9 cellular contexts compared by ENCODE assay signal in genomic region chr19:10517760-10518443, GRCh38. TPM values are rescaled to one million over a fixed set of nuclear protein-coding genes. Genes with fewer than 3 reads are reported as not detected.
DNase-seq lines count a peak whose midpoint lies in the region; ATAC-seq and TF ChIP-seq lines count a peak whose summit lies in the region.
"Had no signal": no experiment of that assay in that cellular context is flagged by ENCODE, and none has a peak within 500 bp of the region (broad histone marks: within the 10 kb centered on the region; RNA-seq: fewer than 3 reads in every experiment).

No MANE protein-coding gene starts in this region.

- H3K4me3 ChIP-seq in Caco-2 (ENCODE audit: low read depth, low read length) (peak overlapping the region; percentile 51), heart left ventricle (peak overlapping the region; percentile 27 to 60 (median 48)), WERI-Rb-1 (ENCODE audit: low read depth, low read length) (no peak overlapping the region)

- H3K27ac ChIP-seq in heart left ventricle (peak overlapping the region in 4 of 12 donors; percentile 33 to 63 (median 42)), WERI-Rb-1 (no peak overlapping the region)

- intact Hi-C loops in Caco-2 (cut with micrococcal nuclease; ENCODE audit: unreplicated experiment) (no loop called here), heart left ventricle (cut with DNase I) (no loop called here)

- H3K9me3 Mint-ChIP-seq in Caco-2 (ENCODE audit: unreplicated experiment) = no peaks in the 10 kb centered on the region
- peaks cover 0 to 2% (median 0%) of the 10 kb centered on the region in 3 donors for H3K9me3 Mint-ChIP-seq in IgD-negative memory B cell
- no peaks in the 10 kb centered on the region for H3K9me3 Mint-ChIP-seq in activated T-cell treated with anti-CD3 and anti-CD28 coated beads, Interleukin-2, amount 50 U/mL, for 4 hours

- peak; percentile 9 to 14 for ATAC-seq in activated T-cell treated with anti-CD3 and anti-CD28 coated beads, Interleukin-2, amount 50 U/mL, for 4 hours
- peak in 3 of 4 donors; percentile 35 to 68 (median 61) for ATAC-seq in heart left ventricle

- CTCF ChIA-PET in Caco-2 (lab: Charles Lee) = interaction anchor here (0.7 kb wide), 1 partner anchor 63 kb away, joined by 5 read pairs; no protein-coding TSS in a partner anchor

- WGBS in heart left ventricle, 4 donors = 1 to 3% (median 2%) methylated on average over 22 to 27 of the region's 27 CpGs

- H3K27me3 Mint-ChIP-seq in Caco-2 (ENCODE audit: insufficient read depth, unreplicated experiment) (peaks cover 5% of the 10 kb centered on the region), IgD-negative memory B cell (peaks cover 50% of the 10 kb centered on the region)
- peaks cover 61% of the 10 kb centered on the region for H3K27me3 Mint-ChIP-seq in activated T-cell treated with anti-CD3 and anti-CD28 coated beads, Interleukin-2, amount 50 U/mL, for 4 hours (ENCODE audit: low read depth)

- H3K4me1 ChIP-seq in Caco-2 (peaks cover 7% of the 10 kb centered on the region; the same call in 1 of the 2 replicates), heart left ventricle (peaks cover 0 to 37% (median 15%) of the 10 kb centered on the region in 12 donors)

- POLR2A ChIA-PET in Caco-2 (lab: Charles Lee) = interaction anchor here (0.9 kb wide), 1 partner anchor 23 kb away, joined by 5 read pairs; no protein-coding TSS in a partner anchor

- no TSS peak for BruUV-seq in Caco-2 (replicated peaks; lab: Mats Ljungman, UMichigan)

- H3K36me3 Mint-ChIP-seq in Caco-2 (ENCODE audit: insufficient read depth, unreplicated experiment) (no peaks in the 10 kb centered on the region), IgD-negative memory B cell (no peaks in the 10 kb centered on the region)
- H3K36me3 Mint-ChIP-seq in activated T-cell treated with anti-CD3 and anti-CD28 coated beads, Interleukin-2, amount 50 U/mL, for 4 hours (ENCODE audit: insufficient read depth) = no peaks in the 10 kb centered on the region

- peaks cover 8% of the 10 kb centered on the region for H3K4me1 Mint-ChIP-seq in Caco-2 (ENCODE audit: low read depth, unreplicated experiment)
- H3K4me1 Mint-ChIP-seq in IgD-negative memory B cell = peaks cover 14 to 20% (median 19%) of the 10 kb centered on the region in 3 donors
- H3K4me1 Mint-ChIP-seq in activated T-cell treated with anti-CD3 and anti-CD28 coated beads, Interleukin-2, amount 50 U/mL, for 4 hours (ENCODE audit: low read depth) = peaks cover 38% of the 10 kb centered on the region

- TF ChIP-seq CTCF in Caco-2 (IDR thresholded peaks at IDR 0.05; ENCODE audit: insufficient read depth in 1 of 2, low read depth in 1 of 2, low read length in 1 of 2, severe bottlenecking in 1 of 2, unreplicated experiment in 1 of 2) (no peak), heart left ventricle (IDR thresholded peaks at IDR 0.05) (no peak), WERI-Rb-1 (IDR thresholded peaks at IDR 0.05; ENCODE audit: low read depth, low read length) (no peak)

- H3K4me3 Mint-ChIP-seq in Caco-2 (ENCODE audit: unreplicated experiment) (peak overlapping the region; percentile 72), IgD-negative memory B cell (peak overlapping the region; percentile 62 to 87 (median 74))
- H3K4me3 Mint-ChIP-seq in activated T-cell treated with anti-CD3 and anti-CD28 coated beads, Interleukin-2, amount 50 U/mL, for 4 hours = peak overlapping the region; percentile 78

- H3K36me3 ChIP-seq in Caco-2 (ENCODE audit: control insufficient read depth, insufficient read depth, low read length) = no peaks in the 10 kb centered on the region
- no peaks in the 10 kb centered on the region for H3K36me3 ChIP-seq in heart left ventricle
- no peaks in the 10 kb centered on the region for H3K36me3 ChIP-seq in WERI-Rb-1

- DNase-seq in Caco-2 (peak in 1 of 2 experiments; percentile 55), heart left ventricle (peak in 2 of 5 donors; percentile 39 to 52), retina (peak; percentile 24), WERI-Rb-1 (no peak), NCI-H526 treated with DMSO at 0.1 percent for 48 hours (lab: John Stamatoyannopoulos, UW) (no peak)
- DNase-seq in activated T-cell treated with anti-CD3 and anti-CD28 coated beads, Interleukin-2, amount 50 U/mL, for 4 hours = no peak
- DNase-seq in activated CD4-positive, CD25-positive, alpha-beta regulatory T cell (lab: John Stamatoyannopoulos, UW) = no peak

- H3K27me3 ChIP-seq in Caco-2 (replicated peaks; ENCODE audit: control insufficient read depth, insufficient read depth, low read length) = no peaks in the 10 kb centered on the region
- H3K27me3 ChIP-seq in heart left ventricle = peaks cover 27 to 74% (median 63%) of the 10 kb centered on the region in 9 donors
- H3K27me3 ChIP-seq in WERI-Rb-1 (ENCODE audit: insufficient read depth, low read depth, severe bottlenecking) = no peaks in the 10 kb centered on the region

- H3K27ac Mint-ChIP-seq in Caco-2 (ENCODE audit: unreplicated experiment) = no peak overlapping the region
- H3K27ac Mint-ChIP-seq in IgD-negative memory B cell = peak overlapping the region; percentile 79 to 90 (median 89)

- H3K9me3 ChIP-seq in Caco-2 (no peaks in the 10 kb centered on the region), heart left ventricle (no peaks in the 10 kb centered on the region), WERI-Rb-1 (ENCODE audit: severe bottlenecking) (no peaks in the 10 kb centered on the region)

- TF ChIP-seq POLR2A in heart left ventricle (IDR thresholded peaks at IDR 0.05) = no peak

RNA-seq across cellular contexts. Expression of gene S1PR5, which starts 0.7 kb away (rescaled TPM):
- total RNA-seq in Caco-2 (2022) = 0.57 and 0.67 TPM in 2 replicates
- polyA plus RNA-seq in IgD-negative memory B cell = 5.1 TPM
- total RNA-seq in activated T-cell treated with anti-CD3 and anti-CD28 coated beads, Interleukin-2, amount 50 U/mL, for 4 hours = under 1 TPM; 0.15 to 0.27 (median 0.24) TPM
- 1 to 10 TPM in 1 of 9 donors, under 1 TPM in 5, not detected in 3; 0.23 to 1.7 (median 0.32) TPM for total RNA-seq in heart left ventricle
- polyA plus RNA-seq in heart left ventricle = under 1 TPM in 1 of 2 donors, not detected in 1; 0.10 TPM
- total RNA-seq: renal cortical epithelial cell had no signal

RNA-seq across cellular contexts. Expression of gene KEAP1, which starts 14.7 kb away (rescaled TPM):
- total RNA-seq in Caco-2 (2022) (73.0 and 77.7 TPM in 2 replicates), heart left ventricle (10 to 100 TPM; 52.8 to 94.2 (median 65.4) TPM)
- polyA plus RNA-seq in IgD-negative memory B cell (32.9 TPM), heart left ventricle (10 to 100 TPM; 68.3 to 71.3 TPM)
- total RNA-seq in activated T-cell treated with anti-CD3 and anti-CD28 coated beads, Interleukin-2, amount 50 U/mL, for 4 hours = 10 to 100 TPM; 89.9 to 98.7 (median 92.9) TPM

RNA-seq across cellular contexts. Expression of gene ATG4D, which starts 25.8 kb away (rescaled TPM):
- total RNA-seq in Caco-2 (2022) = 34.3 and 34.6 TPM in 2 replicates
- polyA plus RNA-seq in IgD-negative memory B cell = 21.0 TPM
- 10 to 100 TPM; 36.3 to 47.1 (median 39.9) TPM for total RNA-seq in activated T-cell treated with anti-CD3 and anti-CD28 coated beads, Interleukin-2, amount 50 U/mL, for 4 hours
- 10 to 100 TPM; 47.3 to 76.1 (median 55.3) TPM for total RNA-seq in heart left ventricle
- polyA plus RNA-seq in heart left ventricle = 10 to 100 TPM; 55.9 to 83.5 TPM

RNA-seq across cellular contexts. Expression of gene KRI1, which starts 47.9 kb away (rescaled TPM):
- total RNA-seq in Caco-2 (2022) (27.0 and 27.5 TPM in 2 replicates), heart left ventricle (10 to 100 TPM in 6 of 9 donors, 1 to 10 TPM in 3; 6.7 to 13.0 (median 10.4) TPM)
- polyA plus RNA-seq in IgD-negative memory B cell (35.6 TPM), heart left ventricle (10 to 100 TPM in 1 of 2 donors, 1 to 10 TPM in 1; 9.8 to 15.0 TPM)
- total RNA-seq in activated T-cell treated with anti-CD3 and anti-CD28 coated beads, Interleukin-2, amount 50 U/mL, for 4 hours = 10 to 100 TPM; 74.2 to 95.4 (median 87.4) TPM

RNA-seq across cellular contexts. Expression of gene CDKN2D, which starts 50.9 kb away (rescaled TPM):
- total RNA-seq in Caco-2 (2022) (5.0 and 5.8 TPM in 2 replicates), heart left ventricle (10 to 100 TPM in 6 of 9 donors, 1 to 10 TPM in 3; 6.8 to 19.9 (median 11.8) TPM)
- polyA plus RNA-seq in IgD-negative memory B cell (193 TPM), heart left ventricle (10 to 100 TPM; 11.1 to 28.0 TPM)
- total RNA-seq in activated T-cell treated with anti-CD3 and anti-CD28 coated beads, Interleukin-2, amount 50 U/mL, for 4 hours = 10 to 100 TPM; 15.3 to 19.8 (median 19.7) TPM
